In the genomic region with DNA sequence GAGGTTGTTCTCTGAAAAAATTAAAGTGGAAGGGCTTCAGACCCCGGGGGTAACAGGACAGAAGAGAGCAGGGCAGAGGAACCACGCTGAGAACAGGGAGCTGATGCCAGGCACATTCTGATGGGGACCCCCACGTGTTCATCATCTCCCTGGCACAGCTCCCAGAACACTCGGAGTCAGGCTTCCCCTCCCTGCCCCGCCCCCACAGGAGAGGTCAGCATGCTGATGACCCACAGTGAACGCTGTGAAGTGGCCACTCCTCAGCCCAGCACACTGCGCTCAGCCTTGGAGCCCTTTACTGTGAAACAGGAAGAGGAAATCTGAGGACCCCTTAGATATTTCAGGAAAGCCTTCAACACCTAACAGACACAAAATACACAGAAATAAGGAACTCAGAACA, we compare ENCODE assay signal across 11 cellular contexts. TPM values are rescaled to one million over a fixed set of nuclear protein-coding genes. Genes with fewer than 3 reads are reported as not detected.
DNase-seq lines count a peak whose midpoint lies in the region; ATAC-seq and TF ChIP-seq lines count a peak whose summit lies in the region.
"Had no signal": no experiment of that assay in that cellular context is flagged by ENCODE, and none has a peak within 500 bp of the region (broad histone marks: within the 10 kb centered on the region; RNA-seq: fewer than 3 reads in every experiment).

No MANE protein-coding gene starts in this region.

- intact Hi-C loops in adrenal gland (cut with DNase I) (no loop called here), PC-9 (cut with micrococcal nuclease; ENCODE audit: unreplicated experiment) (no loop called here)

- H3K9me2 ChIP-seq in PC-9 (ENCODE audit: insufficient read depth) = no peaks in the 10 kb centered on the region

- H3K4me2 ChIP-seq in PC-9 = no peak overlapping the region

- POLR2A ChIA-PET in PC-9 (lab: Charles Lee; ENCODE audit: unreplicated experiment) = no interaction called here

- no peaks in the 10 kb centered on the region for H3K27me3 ChIP-seq in adrenal gland
- H3K27me3 ChIP-seq in suprapubic skin = no peaks in the 10 kb centered on the region
- H3K27me3 ChIP-seq in PC-9 (ENCODE audit: insufficient read depth, low read depth) = peaks cover 27% of the 10 kb centered on the region; the same call in 1 of the 2 replicates

- H3K36me3 ChIP-seq in adrenal gland (replicated peaks in 1 of 2) = no peaks in the 10 kb centered on the region
- no peaks in the 10 kb centered on the region for H3K36me3 ChIP-seq in suprapubic skin
- no peaks in the 10 kb centered on the region for H3K36me3 ChIP-seq in PC-9 (ENCODE audit: low read depth)

- no peaks in the 10 kb centered on the region for H3K79me2 ChIP-seq in PC-9 (ENCODE audit: low read depth)

- H3K9me3 ChIP-seq in adrenal gland (replicated peaks in 1 of 3) (no peaks in the 10 kb centered on the region), suprapubic skin (no peaks in the 10 kb centered on the region), PC-9 (ENCODE audit: insufficient read depth, low read depth) (no peaks in the 10 kb centered on the region)

- no peak for TF ChIP-seq EP300 in suprapubic skin (IDR thresholded peaks at IDR 0.05)

- 12 to 21% (median 14%) methylated on average over 6 to 7 of the region's 7 CpGs for whole genome bisulfite sequencing in adrenal gland, 4 donors
- 31% methylated on average over 7 of the region's 7 CpGs for WGBS in suprapubic skin

- H4K20me1 ChIP-seq in PC-9 (ENCODE audit: insufficient read depth) = no peaks in the 10 kb centered on the region

- no peaks in the 10 kb centered on the region for H3K4me1 ChIP-seq in adrenal gland (replicated peaks in 1 of 2)
- H3K4me1 ChIP-seq in suprapubic skin = peaks cover 13% of the 10 kb centered on the region
- no peaks in the 10 kb centered on the region for H3K4me1 ChIP-seq in PC-9 (replicated peaks; ENCODE audit: insufficient read depth)

- TF ChIP-seq POLR2A in adrenal gland (IDR thresholded peaks at IDR 0.05) = no peak
- TF ChIP-seq POLR2A in suprapubic skin (IDR thresholded peaks at IDR 0.05) = no peak

- no peak for TF ChIP-seq CTCF in adrenal gland (IDR thresholded peaks at IDR 0.05)
- TF ChIP-seq CTCF in suprapubic skin (IDR thresholded peaks at IDR 0.05) = no peak
- no peak for TF ChIP-seq CTCF in PC-9 (conservative IDR thresholded peaks at IDR 0.05)

- DNase-seq in NOMO-1 (lab: John Stamatoyannopoulos, UW; ENCODE audit: unreplicated experiment in 2 of 2) (peak; percentile 30 to 55), NOMO-1 treated with dmso at 0.1 percent for 144 hours (lab: John Stamatoyannopoulos, UW; ENCODE audit: unreplicated experiment) (no peak), adrenal gland (peak in 6 of 7 donors; percentile 25 to 62 (median 38)), inferior parietal cortex (ENCODE audit: extremely low spot score) (peak; percentile 68), suprapubic skin (ENCODE audit: low spot score in 2 of 2) (peak; percentile 73 to 77), PC-9 (no peak)
- DNase-seq: activated CD4-positive, alpha-beta T cell treated with anti-CD3 and anti-CD28 coated beads, Interleukin-2, amount 50 U/mL, for 4 hours; NCI-H2029; stimulated activated naive CD4-positive, alpha-beta T cell had no signal

- no peak overlapping the region for H3K4me3 ChIP-seq in adrenal gland
- H3K4me3 ChIP-seq in suprapubic skin = no peak overlapping the region
- no peak overlapping the region for H3K4me3 ChIP-seq in PC-9

- ATAC-seq in HG02763 (IDR thresholded peaks at IDR 0.05; ENCODE audit: unreplicated experiment) = no peak
- no peak for ATAC-seq in GM19455 (IDR thresholded peaks at IDR 0.05; ENCODE audit: unreplicated experiment)

- no peaks in the 10 kb centered on the region for H3F3A ChIP-seq in PC-9 (ENCODE audit: insufficient read depth, low read depth)

- no peak overlapping the region for H2AFZ ChIP-seq in PC-9

- BruUV-seq in PC-9 (replicated peaks; lab: Mats Ljungman, UMichigan) = no TSS peak

- CTCF ChIA-PET in PC-9 (lab: Charles Lee) = no interaction called here

- H3K27ac ChIP-seq in adrenal gland = no peak overlapping the region
- no peak overlapping the region for H3K27ac ChIP-seq in suprapubic skin
- no peak overlapping the region for H3K27ac ChIP-seq in PC-9

RNA-seq across cellular contexts. Expression of gene RETREG1, which starts 16.4 kb away (rescaled TPM):
- total RNA-seq in adrenal gland (1 to 10 TPM in 4 of 8 donors, under 1 TPM in 4; 0.06 to 4.0 (median 1.0) TPM), suprapubic skin (10 to 100 TPM; 24.7 to 47.3 (median 31.4) TPM), PC-9 (2021) (5.6 and 9.7 TPM in 2 replicates)
- 1 to 10 TPM; 3.8 to 5.9 (median 4.4) TPM for polyA plus RNA-seq in adrenal gland

Comparison
In these comparisons a context has a peak if more than half of its experiments do, and no peak if none do; other contexts are left out.
1. DNase-seq: peak in NOMO-1 (2 of 2), adrenal gland (6 of 7), inferior parietal cortex (single experiment) and suprapubic skin (2 of 2); none in NOMO-1 treated with dmso at 0.1 percent for 144 hours (single experiment) and PC-9 (0 of 2).